ENCODE assay signal across 9 cellular contexts in genomic region chr5:57442080-57442839, GRCh38. TPM values are rescaled to one million over a fixed set of nuclear protein-coding genes. Genes with fewer than 3 reads are reported as not detected.
A peak's percentile ranks its signal among the peaks of the same experiment; 100 is the strongest.
DNase-seq lines count a peak whose midpoint lies in the region; ATAC-seq and TF ChIP-seq lines count a peak whose summit lies in the region.
"Had no signal": no experiment of that assay in that cellular context is flagged by ENCODE, and none has a peak within 500 bp of the region (broad histone marks: within the 10 kb centered on the region; RNA-seq: fewer than 3 reads in every experiment).

No MANE protein-coding gene starts in this region.

- H3K4me3 Mint-ChIP-seq in glutamatergic neuron (ENCODE audit: unreplicated experiment) (no peak overlapping the region), WTC11 (no peak overlapping the region)

- no peak overlapping the region for H3K9ac ChIP-seq in Karpas-422 (ENCODE audit: low read length)

- H3K9me3 ChIP-seq in RWPE2 (ENCODE audit: severe bottlenecking), result no peaks in the 10 kb centered on the region
- no peaks in the 10 kb centered on the region for H3K9me3 ChIP-seq in Karpas-422 (ENCODE audit: low read length)

- H3K27me3 Mint-ChIP-seq in glutamatergic neuron (ENCODE audit: unreplicated experiment) (no peaks in the 10 kb centered on the region), WTC11 (ENCODE audit: low read depth) (no peaks in the 10 kb centered on the region; the same call in none of the 2 replicates)

- H3K27ac ChIP-seq in RWPE2 (ENCODE audit: poor library complexity, severe bottlenecking) (peak overlapping the region; percentile 59), Karpas-422 (ENCODE audit: low read length) (no peak overlapping the region)

- ATAC-seq in GM21381 (IDR thresholded peaks at IDR 0.05; ENCODE audit: unreplicated experiment) (peak; percentile 56), RWPE2 (ENCODE audit: low read depth) (peak; percentile 69), WTC11 (no peak)

- H4K20me1 ChIP-seq in Karpas-422 (ENCODE audit: insufficient read depth, low read depth, low read length), result no peaks in the 10 kb centered on the region

- H3K36me3 ChIP-seq in RWPE2 (ENCODE audit: low read depth) (no peaks in the 10 kb centered on the region), Karpas-422 (ENCODE audit: insufficient read depth, low read length) (no peaks in the 10 kb centered on the region)

- H3K9me2 ChIP-seq in Karpas-422 (replicated peaks; ENCODE audit: insufficient read depth, low read length), result no peaks in the 10 kb centered on the region

- TF ChIP-seq CTCF in RWPE2 (IDR thresholded peaks at IDR 0.05; ENCODE audit: poor library complexity, severe bottlenecking), result no peak
- no peak for TF ChIP-seq CTCF in glutamatergic neuron (IDR thresholded peaks at IDR 0.05; ENCODE audit: partially characterized antibody, unreplicated experiment)
- TF ChIP-seq CTCF in WTC11 (IDR thresholded peaks at IDR 0.05), result no peak

- H3K9me3 Mint-ChIP-seq in glutamatergic neuron (ENCODE audit: unreplicated experiment) (no peaks in the 10 kb centered on the region), WTC11 (no peaks in the 10 kb centered on the region; the same call in 1 of the 2 replicates)

- no peak overlapping the region for H3K4me3 ChIP-seq in RWPE2 (ENCODE audit: severe bottlenecking)
- H3K4me3 ChIP-seq in Karpas-422 (ENCODE audit: low read length), result no peak overlapping the region

- peaks cover 15% of the 10 kb centered on the region for H3K4me1 Mint-ChIP-seq in glutamatergic neuron (ENCODE audit: low read depth, unreplicated experiment)
- no peaks in the 10 kb centered on the region for H3K4me1 Mint-ChIP-seq in WTC11

- H3K4me1 ChIP-seq in RWPE2 (ENCODE audit: insufficient read depth, poor library complexity, severe bottlenecking) (peaks cover 19% of the 10 kb centered on the region), Karpas-422 (ENCODE audit: low read length) (no peaks in the 10 kb centered on the region)

- H3K27ac Mint-ChIP-seq in glutamatergic neuron (ENCODE audit: unreplicated experiment) (peak overlapping the region; percentile 34), WTC11 (no peak overlapping the region)

- H3K4me2 ChIP-seq in Karpas-422 (ENCODE audit: low read depth, low read length, poor library complexity, severe bottlenecking), result no peak overlapping the region

- H3K27me3 ChIP-seq in RWPE2 (ENCODE audit: insufficient read depth, poor library complexity, severe bottlenecking) (no peaks in the 10 kb centered on the region), Karpas-422 (ENCODE audit: low read length) (no peaks in the 10 kb centered on the region; the same call in 1 of the 2 replicates)

- H2AFZ ChIP-seq in Karpas-422 (ENCODE audit: low read length), result no peak overlapping the region

- DNase-seq in AG08395 (ENCODE audit: low spot score), result peak; percentile 91
- no peak for DNase-seq in RWPE2 (ENCODE audit: low spot score)
- DNase-seq in glutamatergic neuron, result no peak
- no peak for DNase-seq in Karpas-422
- DNase-seq in GOT3 (lab: John Stamatoyannopoulos, UW), result no peak
- DNase-seq in middle frontal gyrus (ENCODE audit: extremely low spot score, low spot score), result no peak
- no peak for DNase-seq in WTC11 (ENCODE audit: low spot score)
- DNase-seq: NCI-H1092 treated with DMSO at 0.1 percent for 48 hours had no signal

- H3K36me3 Mint-ChIP-seq in glutamatergic neuron (ENCODE audit: unreplicated experiment), result no peaks in the 10 kb centered on the region
- no peaks in the 10 kb centered on the region for H3K36me3 Mint-ChIP-seq in WTC11

- CTCF ChIA-PET in WTC11 (lab: Charles Lee), result interaction anchor here (1.5 kb wide), 1 partner anchor 144 kb away, joined by 3 read pairs; no protein-coding TSS in a partner anchor

- POLR2A ChIA-PET in WTC11 (lab: Charles Lee), result no interaction called here

- H3K79me2 ChIP-seq in Karpas-422 (ENCODE audit: low read length), result no peaks in the 10 kb centered on the region

TF ChIP-seq in WTC11, 78 proteins besides CTCF, POLR2A, EP300 and RAD21 (continues in another document):
- TF ChIP-seq ZNF416 (CRISPR knock-in tag; IDR thresholded peaks at IDR 0.05) (no peak), RELA (CRISPR knock-in tag; IDR thresholded peaks at IDR 0.05; ENCODE audit: borderline replicate concordance) (no peak), CBFB (CRISPR knock-in tag; IDR thresholded peaks at IDR 0.05; ENCODE audit: low read depth) (no peak), AFF4 (CRISPR knock-in tag; IDR thresholded peaks at IDR 0.05; ENCODE audit: borderline replicate concordance) (no peak), GTF2I (CRISPR knock-in tag; conservative IDR thresholded peaks at IDR 0.05) (no peak), EMX1 (CRISPR knock-in tag; IDR thresholded peaks at IDR 0.05) (no peak), ZNF423 (CRISPR knock-in tag; IDR thresholded peaks at IDR 0.05) (no peak), ZNF532 (CRISPR knock-in tag; IDR thresholded peaks at IDR 0.05; ENCODE audit: borderline replicate concordance) (no peak)
- TF ChIP-seq, protein P1, sequence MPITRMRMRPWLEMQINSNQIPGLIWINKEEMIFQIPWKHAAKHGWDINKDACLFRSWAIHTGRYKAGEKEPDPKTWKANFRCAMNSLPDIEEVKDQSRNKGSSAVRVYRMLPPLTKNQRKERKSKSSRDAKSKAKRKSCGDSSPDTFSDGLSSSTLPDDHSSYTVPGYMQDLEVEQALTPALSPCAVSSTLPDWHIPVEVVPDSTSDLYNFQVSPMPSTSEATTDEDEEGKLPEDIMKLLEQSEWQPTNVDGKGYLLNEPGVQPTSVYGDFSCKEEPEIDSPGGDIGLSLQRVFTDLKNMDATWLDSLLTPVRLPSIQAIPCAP (CRISPR knock-in tag; IDR thresholded peaks at IDR 0.05), result no peak
- TF ChIP-seq, protein P2, sequence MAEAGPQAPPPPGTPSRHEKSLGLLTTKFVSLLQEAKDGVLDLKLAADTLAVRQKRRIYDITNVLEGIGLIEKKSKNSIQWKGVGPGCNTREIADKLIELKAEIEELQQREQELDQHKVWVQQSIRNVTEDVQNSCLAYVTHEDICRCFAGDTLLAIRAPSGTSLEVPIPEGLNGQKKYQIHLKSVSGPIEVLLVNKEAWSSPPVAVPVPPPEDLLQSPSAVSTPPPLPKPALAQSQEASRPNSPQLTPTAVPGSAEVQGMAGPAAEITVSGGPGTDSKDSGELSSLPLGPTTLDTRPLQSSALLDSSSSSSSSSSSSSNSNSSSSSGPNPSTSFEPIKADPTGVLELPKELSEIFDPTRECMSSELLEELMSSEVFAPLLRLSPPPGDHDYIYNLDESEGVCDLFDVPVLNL (CRISPR knock-in tag; IDR thresholded peaks at IDR 0.05; ENCODE audit: borderline replicate concordance, low read depth), result no peak

RNA-seq across cellular contexts. Expression of gene ACTBL2, which starts 40.4 kb away (rescaled TPM):
- not detected for total RNA-seq in glutamatergic neuron (ENCODE audit: unreplicated experiment)
- not detected in 2 replicates for total RNA-seq in Karpas-422 (2014; rRNA removed; shearing (Covaris generic); ENCODE audit: low replicate concordance)
- not detected in 3 replicates for total RNA-seq in WTC11 (2021)
